Comparison of ENCODE assay signal across 8 cellular contexts in the genomic region with DNA sequence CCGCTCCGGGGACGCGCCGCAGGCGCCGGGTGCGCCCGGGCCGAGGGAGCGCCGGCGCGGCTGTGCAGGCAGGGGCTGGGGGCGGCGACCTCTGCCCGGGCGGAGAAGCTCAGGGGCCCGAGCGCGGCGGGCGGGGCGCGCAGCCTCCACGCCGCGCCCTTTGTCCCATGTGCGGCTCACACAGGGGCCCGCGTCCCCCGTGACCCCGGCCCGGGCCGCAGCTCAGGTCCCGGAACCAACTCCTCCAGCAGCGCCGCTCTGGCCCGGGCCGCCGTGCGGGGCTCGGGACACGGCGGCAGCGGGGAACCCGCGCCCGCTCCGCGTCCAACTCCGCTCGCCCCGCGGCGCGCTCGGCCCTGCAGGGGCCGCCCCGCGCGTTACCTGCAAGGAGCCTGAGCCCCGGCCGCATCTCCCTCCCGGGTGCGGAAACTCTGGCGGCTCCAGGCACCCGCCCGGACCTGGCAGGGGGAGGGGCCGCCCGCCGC. TPM values are rescaled to one million over a fixed set of nuclear protein-coding genes. Genes with fewer than 3 reads are reported as not detected.
DNase-seq lines count a peak whose midpoint lies in the region; ATAC-seq and TF ChIP-seq lines count a peak whose summit lies in the region.

A gene with protein sequence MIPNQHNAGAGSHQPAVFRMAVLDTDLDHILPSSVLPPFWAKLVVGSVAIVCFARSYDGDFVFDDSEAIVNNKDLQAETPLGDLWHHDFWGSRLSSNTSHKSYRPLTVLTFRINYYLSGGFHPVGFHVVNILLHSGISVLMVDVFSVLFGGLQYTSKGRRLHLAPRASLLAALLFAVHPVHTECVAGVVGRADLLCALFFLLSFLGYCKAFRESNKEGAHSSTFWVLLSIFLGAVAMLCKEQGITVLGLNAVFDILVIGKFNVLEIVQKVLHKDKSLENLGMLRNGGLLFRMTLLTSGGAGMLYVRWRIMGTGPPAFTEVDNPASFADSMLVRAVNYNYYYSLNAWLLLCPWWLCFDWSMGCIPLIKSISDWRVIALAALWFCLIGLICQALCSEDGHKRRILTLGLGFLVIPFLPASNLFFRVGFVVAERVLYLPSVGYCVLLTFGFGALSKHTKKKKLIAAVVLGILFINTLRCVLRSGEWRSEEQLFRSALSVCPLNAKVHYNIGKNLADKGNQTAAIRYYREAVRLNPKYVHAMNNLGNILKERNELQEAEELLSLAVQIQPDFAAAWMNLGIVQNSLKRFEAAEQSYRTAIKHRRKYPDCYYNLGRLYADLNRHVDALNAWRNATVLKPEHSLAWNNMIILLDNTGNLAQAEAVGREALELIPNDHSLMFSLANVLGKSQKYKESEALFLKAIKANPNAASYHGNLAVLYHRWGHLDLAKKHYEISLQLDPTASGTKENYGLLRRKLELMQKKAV (minus strand): TSS at position 433 of the 485 bp plus-strand sequence. CDS start 4,433 bp downstream, outside the sequence.

- TF ChIP-seq CTCF in tibial nerve (IDR thresholded peaks at IDR 0.05), result no peak

- H3K27me3 ChIP-seq in tibial nerve, result no peaks in the 10 kb centered on the region

- H3K4me1 ChIP-seq in tibial nerve, result peaks cover 0 to 22% (median 17%) of the 10 kb centered on the region in 4 donors

- no peak for TF ChIP-seq EP300 in tibial nerve (IDR thresholded peaks at IDR 0.05)

- DNase-seq in NCI-H146 (lab: John Stamatoyannopoulos, UW), result peak; percentile 80
- no peak for DNase-seq in NCI-H146 treated with DMSO at 0.1 percent for 48 hours (lab: John Stamatoyannopoulos, UW; ENCODE audit: unreplicated experiment)
- no peak for DNase-seq in NCI-H460 (ENCODE audit: extremely low read depth, low read depth)
- DNase-seq in caudate nucleus (lab: John Stamatoyannopoulos, UW), result peak in 11 of 61 donors; percentile 48 to 77 (median 66)
- no peak for DNase-seq in mesenteric fat pad (ENCODE audit: low spot score)
- DNase-seq in tibial nerve (ENCODE audit: low spot score in 2 of 2), result no peak
- no peak for DNase-seq in superior temporal gyrus (ENCODE audit: extremely low spot score)

- WGBS in tibial nerve, 2 donors, result 0% methylated on average over 3 of the region's 72 CpGs; no CpG with 5 or more reads in 1 of the 2 donors

- ATAC-seq in HG02610 (IDR thresholded peaks at IDR 0.05; ENCODE audit: unreplicated experiment), result peak; percentile 34

- peaks cover 0 to 3% (median 0%) of the 10 kb centered on the region in 3 donors for H3K36me3 ChIP-seq in tibial nerve

- H3K4me3 ChIP-seq in tibial nerve, result peak within 1 kb of the TSS; percentile 52 to 93 (median 74)

- peak in 1 of 2 donors; percentile 24 for TF ChIP-seq POLR2A in tibial nerve (IDR thresholded peaks at IDR 0.05)

- no peaks in the 10 kb centered on the region for H3K9me3 ChIP-seq in tibial nerve

- H3K27ac ChIP-seq in caudate nucleus (ENCODE audit: low read depth, low read length) (peak within 1 kb of the TSS; percentile 84), tibial nerve (peak within 1 kb of the TSS; percentile 76 to 90 (median 84))

RNA-seq across cellular contexts. Expression of the gene that starts here (rescaled TPM):
- 17.1 and 19.8 TPM in 2 replicates for total RNA-seq in NCI-H460 (2014; rRNA removed; shearing (Covaris generic))
- polyA plus RNA-seq in NCI-H460 (2014; cell fraction: nucleus; rRNA removed), result 37.7 and 49.4 TPM in 2 replicates
- total RNA-seq in mesenteric fat pad, result 10.2 TPM
- total RNA-seq in tibial nerve, result 10 to 100 TPM; 12.5 to 28.5 (median 14.8) TPM
